Comparison of ENCODE assay signal across 8 cellular contexts in genomic region chr22:39242809-39243442, GRCh38. TPM values are rescaled to one million over a fixed set of nuclear protein-coding genes. Genes with fewer than 3 reads are reported as not detected.
DNase-seq lines count a peak whose midpoint lies in the region; ATAC-seq and TF ChIP-seq lines count a peak whose summit lies in the region.

No MANE protein-coding gene starts in this region.

- H4K20me1 ChIP-seq in PC-3 (ENCODE audit: low read length), result peaks cover 7% of the 10 kb centered on the region; the same call in 1 of the 2 replicates

- no peaks in the 10 kb centered on the region for H3K9me3 ChIP-seq in PC-3 (ENCODE audit: low read length)
- no peaks in the 10 kb centered on the region for H3K9me3 ChIP-seq in mesodermal cell (ENCODE audit: control insufficient read depth, low read length)
- no peaks in the 10 kb centered on the region for H3K9me3 ChIP-seq in vagina

- peaks cover 60% of the 10 kb centered on the region for H3K79me2 ChIP-seq in PC-3 (ENCODE audit: low read length)

- peak overlapping the region; percentile 56 for H3K9ac ChIP-seq in PC-3 (ENCODE audit: low read length)

- H3F3A ChIP-seq in PC-3 (ENCODE audit: low read length, unreplicated experiment), result no peaks in the 10 kb centered on the region

- H3K4me2 ChIP-seq in PC-3 (ENCODE audit: low read length), result peak overlapping the region; percentile 93

- intact Hi-C loops in PC-3 (cut with micrococcal nuclease), result loop anchor here (5.0 kb wide), 1 partner anchor 74 kb away; the partner anchor contains the start of gene RPL3
- intact Hi-C loops in vagina (cut with DNase I), result no loop called here

- TF ChIP-seq CTCF in PC-3 (conservative IDR thresholded peaks at IDR 0.05; ENCODE audit: low read depth, low read length) (no peak), cardiac fibroblast (IDR thresholded peaks at IDR 0.05; ENCODE audit: low read depth, low read length) (no peak), vagina (IDR thresholded peaks at IDR 0.05) (no peak)

- no TSS peak for BruUV-seq in PC-3 (replicated peaks; lab: Mats Ljungman, UMichigan)

- WGBS in mesodermal cell (ENCODE audit: insufficient coverage in 2 of 2), 2 experiments, result 1% methylated on average over 26 to 42 of the region's 52 CpGs

- POLR2A ChIA-PET in PC-3 (lab: Charles Lee; ENCODE audit: unreplicated experiment), result no interaction called here

- H3K4me1 ChIP-seq in PC-3 (ENCODE audit: insufficient read depth, low read length), result peaks cover 33% of the 10 kb centered on the region
- peaks cover 23% of the 10 kb centered on the region for H3K4me1 ChIP-seq in mesodermal cell (ENCODE audit: control insufficient read depth, insufficient read depth, low read length, poor library complexity, severe bottlenecking)
- peaks cover 71% of the 10 kb centered on the region for H3K4me1 ChIP-seq in vagina

- H3K36me3 ChIP-seq in PC-3 (ENCODE audit: low read depth, low read length) (peaks cover 3% of the 10 kb centered on the region; the same call in 1 of the 2 replicates), mesodermal cell (ENCODE audit: control insufficient read depth, insufficient read depth, low read length) (no peaks in the 10 kb centered on the region), vagina (no peaks in the 10 kb centered on the region)

- H3K4me3 ChIP-seq in PC-3 (ENCODE audit: low read length) (peak overlapping the region; percentile 95), cardiac fibroblast (replicated peaks in 1 of 2; ENCODE audit: low read depth in 2 of 2, low read length in 2 of 2) (peak overlapping the region; percentile 53 to 65), mesodermal cell (ENCODE audit: extremely low read depth, insufficient read depth, low read length, poor library complexity, severe bottlenecking) (peak overlapping the region; percentile 60), vagina (peak overlapping the region; percentile 51 to 53)

- peak overlapping the region; percentile 46 for H2AFZ ChIP-seq in PC-3 (ENCODE audit: low read length)

- CTCF ChIA-PET in PC-3 (lab: Charles Lee), result no interaction called here

- H3K27ac ChIP-seq in PC-3 (ENCODE audit: low read length) (0 out of 2 replicates have a peak overlapping the region, but pooled peaks have one; percentile 18), mesodermal cell (ENCODE audit: low read depth, low read length, severe bottlenecking) (no peak overlapping the region), vagina (peak overlapping the region; percentile 79)

- DNase-seq in ELF-1 (ENCODE audit: low read depth, low spot score), result peak; percentile 55
- DNase-seq in PC-3, result peak; percentile 73
- peak in 1 of 2 donors; percentile 33 for DNase-seq in cardiac fibroblast (ENCODE audit: low read depth in 2 of 2)
- DNase-seq in vagina (ENCODE audit: extremely low spot score in 2 of 2), result no peak

- no peak for TF ChIP-seq POLR2A in vagina (IDR thresholded peaks at IDR 0.05)

- ATAC-seq in PC-3 (peak; percentile 25), HG03378 (IDR thresholded peaks at IDR 0.05; ENCODE audit: unreplicated experiment) (no peak), HG03342 (IDR thresholded peaks at IDR 0.05; ENCODE audit: unreplicated experiment) (no peak), HG03159 (IDR thresholded peaks at IDR 0.05; ENCODE audit: unreplicated experiment) (no peak)

- H3K9me2 ChIP-seq in PC-3 (replicated peaks; ENCODE audit: low read length), result no peaks in the 10 kb centered on the region

- H3K27me3 ChIP-seq in PC-3 (ENCODE audit: low read length) (no peaks in the 10 kb centered on the region), vagina (no peaks in the 10 kb centered on the region)

RNA-seq across cellular contexts. Expression of gene PDGFB, which starts 1.9 kb away (rescaled TPM):
- total RNA-seq in PC-3 (2014; rRNA removed) (29.7 and 33.1 TPM in 2 replicates), vagina (4.7 TPM)
- 25.4 TPM for polyA plus RNA-seq in mesodermal cell (2013, experiment 1 of 2)
- 17.3 TPM for polyA plus RNA-seq in mesodermal cell (2013, experiment 2 of 2)

Comparison
In these comparisons a context has a peak if more than half of its experiments do, and no peak if none do; other contexts are left out.
1. DNase-seq: peak in ELF-1 (single experiment) and PC-3 (single experiment); none in vagina (0 of 2).
2. Peak in every context shown above with its lines, with median percentiles within 50 percentile points of each other: H3K4me3 ChIP-seq.